19 cellular contexts compared by ENCODE assay signal in genomic region chr2:221455214-221455613, GRCh38.
"Had no signal": no experiment of that assay in that cellular context is flagged by ENCODE, and none has a peak within 500 bp of the region (broad histone marks: within the 10 kb centered on the region; RNA-seq: fewer than 3 reads in every experiment).

No MANE protein-coding gene starts in this region.

- H3K36me3 ChIP-seq: adrenal gland, pancreas, upper lobe of left lung had no signal

- H3K4me1 ChIP-seq: adrenal gland, body of pancreas, pancreas had no signal

- DNase-seq: activated CD4-positive, alpha-beta memory T cell treated with anti-CD3 and anti-CD28 coated beads for 36 hours; activated naive CD4-positive, alpha-beta T cell treated with Interleukin-2 at 50 U/mL for 16 hours; adrenal gland; body of pancreas; central memory CD4-positive, alpha-beta T cell; effector memory CD4-positive, alpha-beta T cell; hypothalamus; kidney glomerular epithelial cell; pancreas; stimulated activated CD4-positive, alpha-beta T cell treated with anti-CD3 and anti-CD28 coated beads, Interleukin-4, amount 100 ng/mL, for 1 hour; stimulated activated CD8-positive, alpha-beta memory T cell treated with anti-CD3 and anti-CD28 coated beads, Interleukin-4, amount 100 ng/mL, for 48 hours; stimulated activated naive CD8-positive, alpha-beta T cell treated with anti-CD3 and anti-CD28 coated beads, Interleukin-15, Interleukin-2, amounts not matched to agents 100 U/mL and 50 U/mL, for 24 hours; T1000; upper lobe of left lung had no signal

- H3K4me3 Mint-ChIP-seq: activated CD4-positive, alpha-beta memory T cell treated with anti-CD3 and anti-CD28 coated beads for 36 hours; activated T-helper 1 cell treated with anti-CD3 and anti-CD28 coated beads, Interleukin-12 subunit alpha, Interleukin-12 subunit beta, Interleukin-2, Interleukin-4 antibody, amounts not matched to agents 30 ng/mL and 10 ng/mL and 1 ng/mL, durations not matched to agents 14 hours and 24 hours and 36 hours; mesothelial cell of epicardium had no signal

- H3K27ac Mint-ChIP-seq: activated CD4-positive, alpha-beta memory T cell treated with anti-CD3 and anti-CD28 coated beads for 36 hours; activated T-helper 1 cell treated with anti-CD3 and anti-CD28 coated beads, Interleukin-12 subunit alpha, Interleukin-12 subunit beta, Interleukin-2, Interleukin-4 antibody, amounts not matched to agents 30 ng/mL and 10 ng/mL and 1 ng/mL, durations not matched to agents 14 hours and 24 hours and 36 hours; mesothelial cell of epicardium had no signal

- H3K9me3 ChIP-seq: adrenal gland, body of pancreas, pancreas, suprapubic skin, upper lobe of left lung had no signal

- H3K4me3 ChIP-seq: adrenal gland, body of pancreas, coronary artery, pancreas, suprapubic skin, upper lobe of left lung had no signal

- ATAC-seq: body of pancreas; pancreas; stimulated activated naive CD8-positive, alpha-beta T cell treated with anti-CD3 and anti-CD28 coated beads, Interleukin-15, Interleukin-2, amounts not matched to agents 100 U/mL and 50 U/mL, for 24 hours had no signal

- H3K27ac ChIP-seq: adrenal gland, body of pancreas, coronary artery, epithelial cell of prostate, pancreas, suprapubic skin, upper lobe of left lung had no signal

- H3K9me3 Mint-ChIP-seq: activated CD4-positive, alpha-beta memory T cell treated with anti-CD3 and anti-CD28 coated beads for 36 hours; activated T-helper 1 cell treated with anti-CD3 and anti-CD28 coated beads, Interleukin-12 subunit alpha, Interleukin-12 subunit beta, Interleukin-2, Interleukin-4 antibody, amounts not matched to agents 30 ng/mL and 10 ng/mL and 1 ng/mL, durations not matched to agents 14 hours and 24 hours and 36 hours; mesothelial cell of epicardium had no signal

- H3K27me3 ChIP-seq: adrenal gland, body of pancreas, pancreas, suprapubic skin, upper lobe of left lung had no signal

- H3K27me3 Mint-ChIP-seq: activated CD4-positive, alpha-beta memory T cell treated with anti-CD3 and anti-CD28 coated beads for 36 hours had no signal
